ENCODE assay signal across 1 cellular context in genomic region chr7:30896783-30897617, GRCh38.
TF ChIP-seq lines count a peak whose summit lies in the region.

No MANE protein-coding gene starts in this region.

TF ChIP-seq in HepG2, 621 proteins besides CTCF, POLR2A, EP300 and RAD21 (continued from another document):
- TF ChIP-seq ZBTB46 (CRISPR knock-in tag; IDR thresholded peaks at IDR 0.05; ENCODE audit: borderline replicate concordance) (no peak), ATF6 (CRISPR knock-in tag; conservative IDR thresholded peaks at IDR 0.05) (no peak), SNAPC4 (CRISPR knock-in tag; IDR thresholded peaks at IDR 0.05) (no peak)
